In genomic region chr21:35829014-35829525, GRCh38 we compare ENCODE assay signal across 24 cellular contexts.
DNase-seq lines count a peak whose midpoint lies in the region; ATAC-seq and TF ChIP-seq lines count a peak whose summit lies in the region.
"Had no signal": no experiment of that assay in that cellular context is flagged by ENCODE, and none has a peak within 500 bp of the region (broad histone marks: within the 10 kb centered on the region; RNA-seq: fewer than 3 reads in every experiment).

No MANE protein-coding gene starts in this region.

- H3K27me3 Mint-ChIP-seq in endodermal cell (ENCODE audit: insufficient read depth), result peaks cover 8% of the 10 kb centered on the region

- ATAC-seq in HG03354 (IDR thresholded peaks at IDR 0.05; ENCODE audit: poor library complexity, severe bottlenecking, unreplicated experiment) (no peak), HG02852 (IDR thresholded peaks at IDR 0.05; ENCODE audit: unreplicated experiment) (no peak)
- ATAC-seq: HepG2, psoas muscle, T-cell had no signal

- H3K4me1 Mint-ChIP-seq in endodermal cell, result peaks cover 10% of the 10 kb centered on the region

- no peak overlapping the region for H3K4me3 Mint-ChIP-seq in endodermal cell
- H3K4me3 Mint-ChIP-seq: T-cell had no signal

- no peaks in the 10 kb centered on the region for H3K27me3 ChIP-seq in endodermal cell (ENCODE audit: control insufficient read depth, insufficient read depth, low read length, poor library complexity, severe bottlenecking)
- H3K27me3 ChIP-seq: suprapubic skin had no signal

- H3K27ac Mint-ChIP-seq in endodermal cell, result no peak overlapping the region
- H3K27ac Mint-ChIP-seq: T-cell had no signal

- no peaks in the 10 kb centered on the region for H3K36me3 ChIP-seq in endodermal cell (ENCODE audit: control insufficient read depth, insufficient read depth, low read length)
- H3K36me3 ChIP-seq: neutrophil, suprapubic skin had no signal

- no peaks in the 10 kb centered on the region for H3K9me3 Mint-ChIP-seq in endodermal cell
- H3K9me3 Mint-ChIP-seq: T-cell had no signal

- no peak overlapping the region for H3K27ac ChIP-seq in endodermal cell (ENCODE audit: low read depth, low read length)
- H3K27ac ChIP-seq: neutrophil, psoas muscle, suprapubic skin had no signal

- DNase-seq in DMS79 treated with DMSO at 0.1 percent for 48 hours (lab: John Stamatoyannopoulos, UW) (peak; percentile 93), NCI-H1417 treated with DMSO at 0.1 percent for 48 hours (lab: John Stamatoyannopoulos, UW) (peak; percentile 27), NCI-H2196 (lab: John Stamatoyannopoulos, UW; ENCODE audit: unreplicated experiment) (peak; percentile 43), endodermal cell (peak; percentile 23), AG08396 (ENCODE audit: low spot score) (no peak), iPS-NIHi11 (ENCODE audit: low spot score) (no peak)
- DNase-seq: ACHN; activated CD4-positive, alpha-beta T cell treated with anti-CD3 and anti-CD28 coated beads for 48 hours; activated naive CD4-positive, alpha-beta T cell treated with anti-CD3 and anti-CD28 coated beads, Interleukin-2, amount 50 U/mL, for 16 hours; anterior cingulate cortex; C1 segment of cervical spinal cord; caudate nucleus; dermis blood vessel endothelial cell; glutamatergic neuron; kidney glomerular epithelial cell; NCI-H774; psoas muscle; SIG-M5; T-cell had no signal

- TF ChIP-seq CTCF in endodermal cell (conservative IDR thresholded peaks at IDR 0.05), result no peak

- H3K9me3 ChIP-seq in endodermal cell (ENCODE audit: control insufficient read depth, low read length), result no peaks in the 10 kb centered on the region
- H3K9me3 ChIP-seq: neutrophil, psoas muscle, suprapubic skin had no signal

- 78 to 81% methylated on average over 6 of the region's 6 CpGs for WGBS in endodermal cell (ENCODE audit: insufficient coverage in 1 of 2, insufficient read length in 1 of 2), 2 experiments

- no peak overlapping the region for H3K9ac ChIP-seq in endodermal cell (ENCODE audit: extremely low read depth, low read length, poor library complexity, severe bottlenecking)

- no peak overlapping the region for H3K4me3 ChIP-seq in endodermal cell (ENCODE audit: low read length)
- H3K4me3 ChIP-seq: psoas muscle, suprapubic skin had no signal

- H3K4me1 ChIP-seq in endodermal cell (ENCODE audit: control insufficient read depth, insufficient read depth, low read length), result no peaks in the 10 kb centered on the region
- H3K4me1 ChIP-seq: psoas muscle had no signal

- no peaks in the 10 kb centered on the region for H3K36me3 Mint-ChIP-seq in endodermal cell (ENCODE audit: low read depth)
- H3K36me3 Mint-ChIP-seq: T-cell had no signal

Comparison
In these comparisons a context has a peak if more than half of its experiments do, and no peak if none do; other contexts are left out.
1. DNase-seq: peak in DMS79 treated with DMSO at 0.1 percent for 48 hours (single experiment), NCI-H1417 treated with DMSO at 0.1 percent for 48 hours (single experiment), NCI-H2196 (single experiment) and endodermal cell (single experiment); none in AG08396 (single experiment) and iPS-NIHi11 (single experiment).